ENCODE assay signal across 11 cellular contexts in genomic region chr7:29282819-29283414, GRCh38.
DNase-seq lines count a peak whose midpoint lies in the region; ATAC-seq, FAIRE-seq and TF ChIP-seq lines count a peak whose summit lies in the region.
"Had no signal": no experiment of that assay in that cellular context is flagged by ENCODE, and none has a peak within 500 bp of the region (broad histone marks: within the 10 kb centered on the region; RNA-seq: fewer than 3 reads in every experiment).

No MANE protein-coding gene starts in this region.

- H3K79me2 ChIP-seq in GM12878 (ENCODE audit: control insufficient read depth, insufficient read depth, low read length) = no peaks in the 10 kb centered on the region

- H3K4me3 ChIP-seq in right atrium auricular region = no peak overlapping the region
- H3K4me3 ChIP-seq in GM12878 = no peak overlapping the region
- no peak overlapping the region for H3K4me3 ChIP-seq in vagina
- H3K4me3 ChIP-seq in spleen = no peak overlapping the region
- H3K4me3 ChIP-seq: skin epidermis had no signal

- H3K27me3 ChIP-seq in right atrium auricular region = no peaks in the 10 kb centered on the region
- no peaks in the 10 kb centered on the region for H3K27me3 ChIP-seq in GM12878 (replicated peaks in 1 of 2; ENCODE audit: control insufficient read depth in 2 of 2, insufficient read depth in 2 of 2, low read length in 1 of 2)
- no peaks in the 10 kb centered on the region for H3K27me3 ChIP-seq in vagina
- no peaks in the 10 kb centered on the region for H3K27me3 ChIP-seq in spleen (replicated peaks in 1 of 7)

- BruUV-seq in GM12878 (replicated peaks; lab: Mats Ljungman, UMichigan) = no TSS peak

- no peaks in the 10 kb centered on the region for H3K4me1 ChIP-seq in right atrium auricular region
- H3K4me1 ChIP-seq in GM12878 (ENCODE audit: control insufficient read depth, insufficient read depth, low read length) = peaks cover 7% of the 10 kb centered on the region
- H3K4me1 ChIP-seq in vagina = peaks cover 11% of the 10 kb centered on the region
- peaks cover 0 to 29% (median 3%) of the 10 kb centered on the region in 6 donors for H3K4me1 ChIP-seq in spleen

- H2AFZ ChIP-seq in GM12878 (ENCODE audit: control insufficient read depth, low read depth, low read length) = no peak overlapping the region

- SMC1A ChIA-PET in GM12878 (lab: Charles Lee; ENCODE audit: uncharacterized antibody, unreplicated experiment) = interaction anchor here (1.4 kb wide), 1 partner anchor 9 kb away, joined by 4 read pairs; no protein-coding TSS in a partner anchor

- POLR2A ChIA-PET in GM12878 (lab: Charles Lee) = no interaction called here

- 0 out of 4 replicates have a peak, but pooled peaks of 1 of the 2 experiments have one; percentile 15 for TF ChIP-seq EP300 in GM12878 (IDR thresholded peaks at IDR 0.05; ENCODE audit: borderline replicate concordance in 1 of 2, control insufficient read depth in 1 of 2, low read depth in 2 of 2, low read length in 2 of 2)

- intact Hi-C loops in Right ventricle myocardium superior (cut with DNase I) (no loop called here), GM12878 (cut with micrococcal nuclease; ENCODE audit: unreplicated experiment) (no loop called here), vagina (cut with DNase I) (no loop called here), spleen (cut with DNase I; ENCODE audit: low total_unique reads) (no loop called here)

- H3K9ac ChIP-seq in GM12878 (ENCODE audit: control insufficient read depth, insufficient read depth, low read length) = no peak overlapping the region

- TF ChIP-seq POLR2A in GM12878 (IDR thresholded peaks at IDR 0.05; ENCODE audit: low read depth, low read length) (no peak), vagina (IDR thresholded peaks at IDR 0.05) (no peak), spleen (IDR thresholded peaks at IDR 0.05) (no peak)

- 0 out of 2 replicates have a peak overlapping the region, but pooled peaks have one; percentile 42 for H3K4me2 ChIP-seq in GM12878 (ENCODE audit: control insufficient read depth, insufficient read depth)

- H4K20me1 ChIP-seq in GM12878 (ENCODE audit: control insufficient read depth, insufficient read depth) = no peaks in the 10 kb centered on the region

- H3K27ac ChIP-seq in right atrium auricular region (no peak overlapping the region), GM12878 (ENCODE audit: control insufficient read depth, insufficient read depth) (no peak overlapping the region), temporal lobe (ENCODE audit: low read depth, low read length) (peak overlapping the region; percentile 14), vagina (no peak overlapping the region), spleen (no peak overlapping the region)

- peak; percentile 55 for ATAC-seq in Right ventricle myocardium superior (ENCODE audit: poor library complexity)
- peak; percentile 76 for ATAC-seq in GM12878

- in situ Hi-C loops in GM12878 (cut with MboI) = no loop called here

- H3K9me3 ChIP-seq in right atrium auricular region = no peaks in the 10 kb centered on the region
- no peaks in the 10 kb centered on the region; the same call in 2 of the 3 replicates for H3K9me3 ChIP-seq in GM12878 (replicated peaks; ENCODE audit: control insufficient read depth, insufficient read depth, low read length)
- H3K9me3 ChIP-seq in vagina = no peaks in the 10 kb centered on the region
- no peaks in the 10 kb centered on the region for H3K9me3 ChIP-seq in spleen

- no peaks in the 10 kb centered on the region for H3K36me3 ChIP-seq in right atrium auricular region
- no peaks in the 10 kb centered on the region for H3K36me3 ChIP-seq in GM12878 (ENCODE audit: control insufficient read depth in 2 of 2, insufficient read depth in 2 of 2, low read length in 1 of 2)
- H3K36me3 ChIP-seq in vagina = no peaks in the 10 kb centered on the region
- H3K36me3 ChIP-seq in spleen = no peaks in the 10 kb centered on the region

- no peak for FAIRE-seq in GM12878 (lab: Jason Lieb, UNC)
- FAIRE-seq: frontal cortex had no signal

- CTCF ChIA-PET in GM12878 (lab: Yijun Ruan, JAX) = interaction anchor here (1.2 kb wide), 2 partner anchors 9 to 15 kb away, joined by 3 read pairs; no protein-coding TSS in a partner anchor

- DNase-seq in Right ventricle myocardium superior = no peak
- no peak for DNase-seq in right atrium auricular region (ENCODE audit: low spot score)
- peak; percentile 64 for DNase-seq in NCI-H2196 (lab: John Stamatoyannopoulos, UW; ENCODE audit: unreplicated experiment)
- DNase-seq in GM12878 (ENCODE audit: low read depth, low spot score) = no peak
- no peak for DNase-seq in vagina (ENCODE audit: extremely low spot score in 2 of 2)
- no peak for DNase-seq in cortex of kidney (lab: John Stamatoyannopoulos, UW)
- DNase-seq in spleen = no peak
- DNase-seq: stimulated activated naive CD4-positive, alpha-beta T cell treated with Interleukin-2 at 50 U/mL for 16 hours had no signal

- 38% methylated on average over 13 of the region's 13 CpGs for WGBS in GM12878 (ENCODE audit: insufficient coverage, insufficient replicate concordance, low lambda C conversion rate, missing lambda C conversion rate)
- 64 to 74% (median 66%) methylated on average over 13 of the region's 13 CpGs for WGBS in spleen, 5 donors

- no peak for TF ChIP-seq RAD21 in GM12878 (IDR thresholded peaks at IDR 0.05; ENCODE audit: insufficient read depth, low read depth, low read length)

- TF ChIP-seq CTCF in right atrium auricular region (IDR thresholded peaks at IDR 0.05) = no peak
- TF ChIP-seq CTCF in GM12878 (IDR thresholded peaks at IDR 0.05 in 2 of 3, conservative IDR thresholded peaks at IDR 0.05 in 1 of 3; ENCODE audit: control insufficient read depth in 2 of 3, extremely low read depth in 1 of 3, insufficient read depth in 1 of 3, low read depth in 3 of 3, low read length in 3 of 3) = no peak
- no peak for TF ChIP-seq CTCF in vagina (IDR thresholded peaks at IDR 0.05)
- TF ChIP-seq CTCF in spleen (IDR thresholded peaks at IDR 0.05 in 8 of 11, conservative IDR thresholded peaks at IDR 0.05 in 3 of 11) = no peak

- RAD21 ChIA-PET in GM12878 (lab: Charles Lee; ENCODE audit: unreplicated experiment) = no interaction called here

TF ChIP-seq in GM12878, 131 proteins besides CTCF, POLR2A, EP300 and RAD21 (continues in another document):
- TF ChIP-seq IKZF2 (IDR thresholded peaks at IDR 0.05) = peak; percentile 48 to 59; a peak in 2 of 4 replicates
- no peak for TF ChIP-seq BMI1 (IDR thresholded peaks at IDR 0.05; ENCODE audit: borderline replicate concordance)
- TF ChIP-seq, protein P1, sequence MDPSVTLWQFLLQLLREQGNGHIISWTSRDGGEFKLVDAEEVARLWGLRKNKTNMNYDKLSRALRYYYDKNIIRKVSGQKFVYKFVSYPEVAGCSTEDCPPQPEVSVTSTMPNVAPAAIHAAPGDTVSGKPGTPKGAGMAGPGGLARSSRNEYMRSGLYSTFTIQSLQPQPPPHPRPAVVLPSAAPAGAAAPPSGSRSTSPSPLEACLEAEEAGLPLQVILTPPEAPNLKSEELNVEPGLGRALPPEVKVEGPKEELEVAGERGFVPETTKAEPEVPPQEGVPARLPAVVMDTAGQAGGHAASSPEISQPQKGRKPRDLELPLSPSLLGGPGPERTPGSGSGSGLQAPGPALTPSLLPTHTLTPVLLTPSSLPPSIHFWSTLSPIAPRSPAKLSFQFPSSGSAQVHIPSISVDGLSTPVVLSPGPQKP (IDR thresholded peaks at IDR 0.05; ENCODE audit: low read depth, low read length) = no peak
- peak; percentile 58; the same call in 1 of the 2 replicates for TF ChIP-seq MTA2 (IDR thresholded peaks at IDR 0.05; ENCODE audit: low read depth)
- TF ChIP-seq TCF12 (IDR thresholded peaks at IDR 0.05; ENCODE audit: low read depth, low read length) = peak; percentile 84
- 0 out of 2 replicates have a peak, but pooled peaks have one; percentile 11 for TF ChIP-seq BCL11A (IDR thresholded peaks at IDR 0.05; ENCODE audit: low read depth, low read length)
- TF ChIP-seq TARDBP (IDR thresholded peaks at IDR 0.05; ENCODE audit: borderline replicate concordance) = no peak
- peak; percentile 83 for TF ChIP-seq SPI1 (IDR thresholded peaks at IDR 0.05; ENCODE audit: borderline replicate concordance, insufficient read depth, low read depth, low read length)
- TF ChIP-seq RELB (IDR thresholded peaks at IDR 0.05; ENCODE audit: low read depth) = 0 out of 2 replicates have a peak, but pooled peaks have one; percentile 34
- TF ChIP-seq, protein P2, sequence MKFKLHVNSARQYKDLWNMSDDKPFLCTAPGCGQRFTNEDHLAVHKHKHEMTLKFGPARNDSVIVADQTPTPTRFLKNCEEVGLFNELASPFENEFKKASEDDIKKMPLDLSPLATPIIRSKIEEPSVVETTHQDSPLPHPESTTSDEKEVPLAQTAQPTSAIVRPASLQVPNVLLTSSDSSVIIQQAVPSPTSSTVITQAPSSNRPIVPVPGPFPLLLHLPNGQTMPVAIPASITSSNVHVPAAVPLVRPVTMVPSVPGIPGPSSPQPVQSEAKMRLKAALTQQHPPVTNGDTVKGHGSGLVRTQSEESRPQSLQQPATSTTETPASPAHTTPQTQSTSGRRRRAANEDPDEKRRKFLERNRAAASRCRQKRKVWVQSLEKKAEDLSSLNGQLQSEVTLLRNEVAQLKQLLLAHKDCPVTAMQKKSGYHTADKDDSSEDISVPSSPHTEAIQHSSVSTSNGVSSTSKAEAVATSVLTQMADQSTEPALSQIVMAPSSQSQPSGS (IDR thresholded peaks at IDR 0.05; ENCODE audit: low read length) = no peak
- TF ChIP-seq FOS (IDR thresholded peaks at IDR 0.05; ENCODE audit: borderline replicate concordance, extremely low read depth, insufficient read length) = no peak
- TF ChIP-seq ASH2L (IDR thresholded peaks at IDR 0.05; ENCODE audit: borderline replicate concordance, low read depth) = no peak
- no peak for TF ChIP-seq NFXL1 (IDR thresholded peaks at IDR 0.05; ENCODE audit: borderline replicate concordance)
- peak in 1 of 2 experiments; percentile 34; a peak in 1 of 4 replicates for TF ChIP-seq BHLHE40 (IDR thresholded peaks at IDR 0.05; ENCODE audit: borderline replicate concordance in 1 of 2, low read depth in 2 of 2, low read length in 1 of 2)
- peak; percentile 27; the same call in 1 of the 2 replicates for TF ChIP-seq IRF4 (IDR thresholded peaks at IDR 0.05; ENCODE audit: low read depth, low read length)
- TF ChIP-seq NR2C1 (IDR thresholded peaks at IDR 0.05) = no peak
